In genomic region chr15:59360305-59360704, GRCh38 we compare ENCODE assay signal across 12 cellular contexts. TPM values are rescaled to one million over a fixed set of nuclear protein-coding genes. Genes with fewer than 3 reads are reported as not detected.
DNase-seq lines count a peak whose midpoint lies in the region; ATAC-seq and TF ChIP-seq lines count a peak whose summit lies in the region.
"Had no signal": no experiment of that assay in that cellular context is flagged by ENCODE, and none has a peak within 500 bp of the region (broad histone marks: within the 10 kb centered on the region; RNA-seq: fewer than 3 reads in every experiment).

No MANE protein-coding gene starts in this region.

- H2AFZ ChIP-seq in neural progenitor cell (replicated peaks): no peak overlapping the region

- intact Hi-C loops in tibial artery (cut with DNase I; ENCODE audit: low total_unique reads): loop anchor here (10.0 kb wide), 1 partner anchor 116 kb away; no protein-coding TSS in a partner anchor

- no peak overlapping the region for H3K4me3 Mint-ChIP-seq in neural progenitor cell
- H3K4me3 Mint-ChIP-seq in activated CD8-positive, alpha-beta memory T cell treated with anti-CD3 and anti-CD28 coated beads, Interleukin-2, amount 10 ng/mL, durations not matched to agents 7 days and 5 days: no peak overlapping the region
- H3K4me3 Mint-ChIP-seq: activated B cell treated with CpG ODN at 0.5 μM for 24 hours; CD8-positive, alpha-beta memory T cell had no signal

- peaks cover 3% of the 10 kb centered on the region for H3K4me1 ChIP-seq in neural progenitor cell
- peaks cover 0 to 39% (median 3%) of the 10 kb centered on the region in 4 donors for H3K4me1 ChIP-seq in tibial artery

- no peak overlapping the region for H3K4me2 ChIP-seq in neural progenitor cell

- no peak overlapping the region for H3K9ac ChIP-seq in neural progenitor cell

- TF ChIP-seq CTCF in coronary artery (IDR thresholded peaks at IDR 0.05) (peak; percentile 17), neural progenitor cell (IDR thresholded peaks at IDR 0.05) (peak; percentile 47), tibial artery (IDR thresholded peaks at IDR 0.05) (peak in 1 of 2 experiments; percentile 22)

- no peaks in the 10 kb centered on the region for H3K36me3 Mint-ChIP-seq in neural progenitor cell
- no peaks in the 10 kb centered on the region for H3K36me3 Mint-ChIP-seq in activated CD8-positive, alpha-beta memory T cell treated with anti-CD3 and anti-CD28 coated beads, Interleukin-2, amount 10 ng/mL, durations not matched to agents 7 days and 5 days
- H3K36me3 Mint-ChIP-seq: CD8-positive, alpha-beta memory T cell had no signal

- H3K4me3 ChIP-seq in coronary artery: no peak overlapping the region
- no peak overlapping the region for H3K4me3 ChIP-seq in neural progenitor cell
- no peak overlapping the region for H3K4me3 ChIP-seq in tibial artery
- H3K4me3 ChIP-seq: dorsolateral prefrontal cortex had no signal

- H3K9me3 ChIP-seq in neural progenitor cell (ENCODE audit: low read depth): no peaks in the 10 kb centered on the region
- no peaks in the 10 kb centered on the region for H3K9me3 ChIP-seq in tibial artery

- peak; percentile 27 for DNase-seq in ELR (ENCODE audit: low read depth)
- peak; percentile 7 for DNase-seq in NAMALWA (ENCODE audit: low spot score)
- no peak for DNase-seq in coronary artery (ENCODE audit: low spot score)
- DNase-seq in neural progenitor cell (ENCODE audit: low spot score): no peak
- no peak for DNase-seq in tibial artery
- no peak for DNase-seq in NCI-H1694 treated with DMSO at 0.1 percent for 48 hours (lab: John Stamatoyannopoulos, UW)
- no peak for DNase-seq in activated CD8-positive, alpha-beta memory T cell treated with anti-CD3 and anti-CD28 coated beads, Interleukin-2, amount 10 ng/mL, durations not matched to agents 7 days and 5 days
- DNase-seq: activated B cell treated with CpG ODN at 0.5 μM for 24 hours; CD8-positive, alpha-beta memory T cell; dorsolateral prefrontal cortex had no signal

- H3K27me3 Mint-ChIP-seq in neural progenitor cell (ENCODE audit: insufficient read depth, low read depth): peaks cover 6% of the 10 kb centered on the region
- H3K27me3 Mint-ChIP-seq in activated CD8-positive, alpha-beta memory T cell treated with anti-CD3 and anti-CD28 coated beads, Interleukin-2, amount 10 ng/mL, durations not matched to agents 7 days and 5 days: peaks cover 34% of the 10 kb centered on the region
- H3K27me3 Mint-ChIP-seq: activated B cell treated with CpG ODN at 0.5 μM for 24 hours had no signal

- CTCF ChIA-PET in activated CD8-positive, alpha-beta memory T cell treated with anti-CD3 and anti-CD28 coated beads, Interleukin-2, amount 10 ng/mL, durations not matched to agents 7 days and 5 days (lab: Charles Lee): interaction anchor here (0.6 to 1.3 kb wide), 2 partner anchors 95 to 113 kb away, joined by 3 to 4 read pairs; no protein-coding TSS in a partner anchor

- H3K27ac ChIP-seq in coronary artery: peak overlapping the region in 1 of 2 donors; percentile 6
- no peak overlapping the region for H3K27ac ChIP-seq in neural progenitor cell
- peak overlapping the region in 1 of 2 donors; percentile 11 for H3K27ac ChIP-seq in tibial artery
- H3K27ac ChIP-seq: dorsolateral prefrontal cortex, HL-60 had no signal

- H3F3A ChIP-seq in neural progenitor cell (ENCODE audit: low read depth): no peaks in the 10 kb centered on the region

- H3K27me3 ChIP-seq in neural progenitor cell: no peaks in the 10 kb centered on the region
- no peaks in the 10 kb centered on the region for H3K27me3 ChIP-seq in tibial artery
- H3K27me3 ChIP-seq: dorsolateral prefrontal cortex had no signal

- H3K9me3 Mint-ChIP-seq in neural progenitor cell: no peaks in the 10 kb centered on the region
- H3K9me3 Mint-ChIP-seq in activated CD8-positive, alpha-beta memory T cell treated with anti-CD3 and anti-CD28 coated beads, Interleukin-2, amount 10 ng/mL, durations not matched to agents 7 days and 5 days (ENCODE audit: low read depth): no peaks in the 10 kb centered on the region
- H3K9me3 Mint-ChIP-seq: activated B cell treated with CpG ODN at 0.5 μM for 24 hours had no signal

- no peak for ATAC-seq in GM18519 (IDR thresholded peaks at IDR 0.05; ENCODE audit: low FRiP score, unreplicated experiment)
- no peak for ATAC-seq in activated CD8-positive, alpha-beta memory T cell treated with anti-CD3 and anti-CD28 coated beads, Interleukin-2, amount 10 ng/mL, durations not matched to agents 7 days and 5 days

- no peak overlapping the region for H3K27ac Mint-ChIP-seq in neural progenitor cell
- no peak overlapping the region for H3K27ac Mint-ChIP-seq in activated CD8-positive, alpha-beta memory T cell treated with anti-CD3 and anti-CD28 coated beads, Interleukin-2, amount 10 ng/mL, durations not matched to agents 7 days and 5 days
- H3K27ac Mint-ChIP-seq: activated B cell treated with CpG ODN at 0.5 μM for 24 hours; CD8-positive, alpha-beta memory T cell had no signal

- H3K79me2 ChIP-seq in neural progenitor cell (ENCODE audit: low read depth): no peaks in the 10 kb centered on the region

- no peaks in the 10 kb centered on the region for H4K20me1 ChIP-seq in neural progenitor cell (ENCODE audit: low read depth)

- H3K36me3 ChIP-seq in neural progenitor cell (no peaks in the 10 kb centered on the region), tibial artery (peaks cover 0 to 8% (median 0%) of the 10 kb centered on the region in 3 donors)

- H3K4me1 Mint-ChIP-seq in neural progenitor cell: no peaks in the 10 kb centered on the region
- peaks cover 9% of the 10 kb centered on the region for H3K4me1 Mint-ChIP-seq in activated CD8-positive, alpha-beta memory T cell treated with anti-CD3 and anti-CD28 coated beads, Interleukin-2, amount 10 ng/mL, durations not matched to agents 7 days and 5 days

RNA-seq across cellular contexts. Expression of gene MYO1E, which starts 12.4 kb away (rescaled TPM):
- 39.9 and 49.7 TPM in 2 replicates for total RNA-seq in neural progenitor cell (ENCODE audit: low replicate concordance)
- 100 to 1,000 TPM in 1 of 2 experiments, 10 to 100 TPM in 1; 60.3 to 224 TPM for total RNA-seq in activated CD8-positive, alpha-beta memory T cell treated with anti-CD3 and anti-CD28 coated beads, Interleukin-2, amount 10 ng/mL, durations not matched to agents 7 days and 5 days

Comparison
In these comparisons a context has a peak if more than half of its experiments do, and no peak if none do; other contexts are left out.
1. DNase-seq: peak in ELR (single experiment) and NAMALWA (single experiment); none in coronary artery (single experiment), neural progenitor cell (single experiment), tibial artery (0 of 2), NCI-H1694 treated with DMSO at 0.1 percent for 48 hours (single experiment) and activated CD8-positive, alpha-beta memory T cell treated with anti-CD3 and anti-CD28 coated beads, Interleukin-2, amount 10 ng/mL, durations not matched to agents 7 days and 5 days (single experiment).